12 cellular contexts compared by ENCODE assay signal in the genomic region with DNA sequence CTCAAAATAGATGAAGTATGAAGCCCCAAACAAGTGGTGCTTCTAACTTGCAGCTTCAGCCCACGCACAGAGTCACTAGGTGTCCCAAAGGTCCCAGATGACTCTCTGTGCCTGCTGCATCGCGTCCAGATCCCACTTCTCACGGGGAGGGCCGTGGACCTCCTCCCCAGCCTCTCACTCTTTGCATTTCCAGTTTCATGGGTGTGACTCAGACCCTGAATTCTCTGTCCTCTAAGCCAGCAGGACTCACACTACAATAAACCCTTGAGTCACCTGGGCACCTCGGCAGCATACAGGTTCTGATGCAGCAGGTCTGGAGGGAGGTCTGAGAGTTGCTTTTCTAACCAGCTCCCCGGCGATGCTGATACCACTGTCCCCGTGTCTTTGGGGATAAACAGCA.
"Had no signal": no experiment of that assay in that cellular context is flagged by ENCODE, and none has a peak within 500 bp of the region (broad histone marks: within the 10 kb centered on the region; RNA-seq: fewer than 3 reads in every experiment).

No MANE protein-coding gene starts in this region.

- H3K27me3 ChIP-seq: ascending aorta, stomach, uterus had no signal

- H3K4me3 Mint-ChIP-seq: activated naive CD8-positive, alpha-beta T cell treated with anti-CD3 and anti-CD28 coated beads, Interleukin-2, amount 10 ng/mL, durations not matched to agents 7 days and 5 days; activated T-cell treated with anti-CD3 and anti-CD28 coated beads, Interleukin-2, amount 50 U/mL, for 4 hours; T-helper 2 cell treated with Interferon-gamma antibody and Interleukin-4, amounts not matched to agents 5 μg/mL and 100 μg/mL, for 36 hours had no signal

- H3K27ac Mint-ChIP-seq: activated naive CD8-positive, alpha-beta T cell treated with anti-CD3 and anti-CD28 coated beads, Interleukin-2, amount 10 ng/mL, durations not matched to agents 7 days and 5 days; T-helper 2 cell treated with Interferon-gamma antibody and Interleukin-4, amounts not matched to agents 5 μg/mL and 100 μg/mL, for 36 hours had no signal

- H3K9me3 ChIP-seq: ascending aorta, left ventricle myocardium inferior, stomach, thoracic aorta, uterus had no signal

- H3K36me3 Mint-ChIP-seq: activated naive CD8-positive, alpha-beta T cell treated with anti-CD3 and anti-CD28 coated beads, Interleukin-2, amount 10 ng/mL, durations not matched to agents 7 days and 5 days had no signal

- H3K36me3 ChIP-seq: ascending aorta, left ventricle myocardium inferior, stomach, thoracic aorta, uterus had no signal

- H3K27ac ChIP-seq: ascending aorta, left ventricle myocardium inferior, stomach, thoracic aorta, uterus had no signal

- H3K4me3 ChIP-seq: ascending aorta, left ventricle myocardium inferior, stomach, thoracic aorta, uterus had no signal

- ATAC-seq: activated CD4-positive, CD25-positive, alpha-beta regulatory T cell treated with anti-CD3 and anti-CD28 coated beads, Interleukin-2, amount 50 U/mL, for 24 hours; activated T-cell treated with anti-CD3 and anti-CD28 coated beads, Interleukin-2, amount 50 U/mL, for 4 hours had no signal

- H3K4me1 ChIP-seq: ascending aorta, left ventricle myocardium inferior, uterus had no signal

- DNase-seq: activated CD4-positive, alpha-beta T cell treated with anti-CD3 and anti-CD28 coated beads, Interleukin-2, amount 50 U/mL, for 4 hours; activated naive CD8-positive, alpha-beta T cell treated with anti-CD3 and anti-CD28 coated beads, Interleukin-2, amount 10 ng/mL, durations not matched to agents 7 days and 5 days; activated T-cell treated with anti-CD3 and anti-CD28 coated beads, Interleukin-2, amount 50 U/mL, for 4 hours; left ventricle myocardium inferior; stimulated activated CD4-positive, alpha-beta T cell treated with anti-CD3 and anti-CD28 coated beads, Interleukin-15, amount 100 ng/mL, for 24 hours; stimulated activated CD4-positive, alpha-beta T cell treated with anti-CD3 and anti-CD28 coated beads, Interleukin-4, amount 100 ng/mL, for 24 hours; stomach; uterus had no signal

- H3K4me1 Mint-ChIP-seq: activated naive CD8-positive, alpha-beta T cell treated with anti-CD3 and anti-CD28 coated beads, Interleukin-2, amount 10 ng/mL, durations not matched to agents 7 days and 5 days had no signal

- H3K9me3 Mint-ChIP-seq: activated naive CD8-positive, alpha-beta T cell treated with anti-CD3 and anti-CD28 coated beads, Interleukin-2, amount 10 ng/mL, durations not matched to agents 7 days and 5 days; activated T-cell treated with anti-CD3 and anti-CD28 coated beads, Interleukin-2, amount 50 U/mL, for 4 hours; T-helper 2 cell treated with Interferon-gamma antibody and Interleukin-4, amounts not matched to agents 5 μg/mL and 100 μg/mL, for 36 hours had no signal
